Comparison of ENCODE assay signal across 23 cellular contexts in genomic region chr12:46407360-46407759, GRCh38.
"Had no signal": no experiment of that assay in that cellular context is flagged by ENCODE, and none has a peak within 500 bp of the region (broad histone marks: within the 10 kb centered on the region; RNA-seq: fewer than 3 reads in every experiment).

No MANE protein-coding gene starts in this region.

- H3K27ac ChIP-seq: colonic mucosa, neutrophil, parathyroid adenoma, right lobe of liver, SK-N-MC, thoracic aorta, upper lobe of left lung had no signal

- H3K9me3 Mint-ChIP-seq: activated T-cell treated with anti-CD3 and anti-CD28 coated beads, Interleukin-2, amount 50 U/mL, for 24 hours; brain; central memory CD8-positive, alpha-beta T cell; memory B cell; T-helper 2 cell treated with Interferon-gamma antibody and Interleukin-4, amounts not matched to agents 5 μg/mL and 100 μg/mL, for 36 hours had no signal

- H3K36me3 Mint-ChIP-seq: brain, natural killer cell had no signal

- DNase-seq: activated CD4-positive, alpha-beta memory T cell treated with anti-CD3 and anti-CD28 coated beads, Interleukin-2, amount 10 ng/mL, durations not matched to agents 7 days and 5 days; activated CD4-positive, alpha-beta T cell treated with anti-CD3 and anti-CD28 coated beads for 4 hours; activated naive CD8-positive, alpha-beta T cell treated with anti-CD3 and anti-CD28 coated beads, Interleukin-2, amount 10 ng/mL, durations not matched to agents 7 days and 5 days; activated T-cell treated with anti-CD3 and anti-CD28 coated beads, Interleukin-2, amount 50 U/mL, for 24 hours; colonic mucosa; erythroblast; heart left ventricle; kidney glomerular epithelial cell; left ventricle myocardium superior; natural killer cell; right lobe of liver; stimulated activated CD4-positive, alpha-beta T cell treated with anti-CD3 and anti-CD28 coated beads, Interleukin-4, amount 100 ng/mL, for 1 hour; upper lobe of left lung had no signal

- H3K36me3 ChIP-seq: colonic mucosa, heart left ventricle, neutrophil, right lobe of liver, thoracic aorta, upper lobe of left lung had no signal

- ATAC-seq: left ventricle myocardium superior, right lobe of liver, WTC11 had no signal

- H3K4me3 ChIP-seq: colonic mucosa, heart left ventricle, right lobe of liver, SK-N-MC, smooth muscle cell, thoracic aorta, upper lobe of left lung had no signal

- H3K4me3 Mint-ChIP-seq: activated CD4-positive, alpha-beta memory T cell treated with anti-CD3 and anti-CD28 coated beads, Interleukin-2, amount 10 ng/mL, durations not matched to agents 7 days and 5 days; activated naive CD8-positive, alpha-beta T cell treated with anti-CD3 and anti-CD28 coated beads, Interleukin-2, amount 10 ng/mL, durations not matched to agents 7 days and 5 days; activated T-cell treated with anti-CD3 and anti-CD28 coated beads, Interleukin-2, amount 50 U/mL, for 24 hours; brain; central memory CD8-positive, alpha-beta T cell; memory B cell; natural killer cell; T-helper 2 cell treated with Interferon-gamma antibody and Interleukin-4, amounts not matched to agents 5 μg/mL and 100 μg/mL, for 36 hours; WTC11 had no signal

- H3K27ac Mint-ChIP-seq: activated CD4-positive, alpha-beta memory T cell treated with anti-CD3 and anti-CD28 coated beads, Interleukin-2, amount 10 ng/mL, durations not matched to agents 7 days and 5 days; activated naive CD8-positive, alpha-beta T cell treated with anti-CD3 and anti-CD28 coated beads, Interleukin-2, amount 10 ng/mL, durations not matched to agents 7 days and 5 days; activated T-cell treated with anti-CD3 and anti-CD28 coated beads, Interleukin-2, amount 50 U/mL, for 24 hours; brain; memory B cell; T-helper 2 cell treated with Interferon-gamma antibody and Interleukin-4, amounts not matched to agents 5 μg/mL and 100 μg/mL, for 36 hours had no signal

- H3K27me3 Mint-ChIP-seq: activated naive CD8-positive, alpha-beta T cell treated with anti-CD3 and anti-CD28 coated beads, Interleukin-2, amount 10 ng/mL, durations not matched to agents 7 days and 5 days; activated T-cell treated with anti-CD3 and anti-CD28 coated beads, Interleukin-2, amount 50 U/mL, for 24 hours; brain; central memory CD8-positive, alpha-beta T cell; memory B cell had no signal

- H3K27me3 ChIP-seq: colonic mucosa, heart left ventricle, neutrophil, right lobe of liver, upper lobe of left lung had no signal

- H3K9me3 ChIP-seq: colonic mucosa, neutrophil, right lobe of liver, thoracic aorta, upper lobe of left lung had no signal
